In genomic region chr10:103503777-103504176, GRCh38 we compare ENCODE assay signal across 2 cellular contexts.
TF ChIP-seq lines count a peak whose summit lies in the region.

No MANE protein-coding gene starts in this region.

TF ChIP-seq in A549, 52 proteins besides CTCF, POLR2A, EP300 and RAD21:
- TF ChIP-seq ZC3H11A (IDR thresholded peaks at IDR 0.05) = peak; percentile 58

TF ChIP-seq in HEK293, 187 proteins besides CTCF, POLR2A, EP300 and RAD21:
- TF ChIP-seq ZNF518A (tag by site-specific recombination; conservative IDR thresholded peaks at IDR 0.05; ENCODE audit: low read depth) (peak; percentile 59; the same call in 1 of the 2 replicates), ZNF426 (tag by site-specific recombination; IDR thresholded peaks at IDR 0.05) (peak; percentile 34), ZNF433 (tag by site-specific recombination; IDR thresholded peaks at IDR 0.05; ENCODE audit: low read depth) (0 out of 2 replicates have a peak, but pooled peaks have one; percentile 20), ZNF791 (tag by site-specific recombination; IDR thresholded peaks at IDR 0.05) (0 out of 2 replicates have a peak, but pooled peaks have one; percentile 40), ZNF394 (tag by site-specific recombination; IDR thresholded peaks at IDR 0.05; ENCODE audit: borderline replicate concordance) (peak; percentile 51; the same call in 1 of the 2 replicates), ZNF558 (tag by site-specific recombination; IDR thresholded peaks at IDR 0.05) (0 out of 2 replicates have a peak, but pooled peaks have one; percentile 16), ZBTB11 (tag by site-specific recombination; conservative IDR thresholded peaks at IDR 0.05; ENCODE audit: low read depth) (peak; percentile 38; the same call in 1 of the 2 replicates)
TF ChIP-seq in HEK293: peak in this region for 7; not testable (repeated sequence) for 180.
